Comparison of ENCODE assay signal across 17 cellular contexts in genomic region chr6:74573613-74574012, GRCh38.
DNase-seq lines count a peak whose midpoint lies in the region; ATAC-seq, FAIRE-seq and TF ChIP-seq lines count a peak whose summit lies in the region.
"Had no signal": no experiment of that assay in that cellular context is flagged by ENCODE, and none has a peak within 500 bp of the region (broad histone marks: within the 10 kb centered on the region; RNA-seq: fewer than 3 reads in every experiment).

No MANE protein-coding gene starts in this region.

- WGBS in IMR-90 (ENCODE audit: extremely low coverage in 2 of 2, insufficient read length in 1 of 2), 2 experiments: no CpG with 5 or more reads among the region's 6 CpGs

- H3K9ac ChIP-seq in IMR-90 (ENCODE audit: low read depth, low read length): no peak overlapping the region
- no peak overlapping the region for H3K9ac ChIP-seq in astrocyte (ENCODE audit: low read length)

- H3K4me3 ChIP-seq in IMR-90 (ENCODE audit: insufficient read depth, low read depth, low read length): no peak overlapping the region
- H3K4me3 ChIP-seq in astrocyte (ENCODE audit: insufficient read depth, low read depth, low read length): no peak overlapping the region
- no peak overlapping the region for H3K4me3 ChIP-seq in tibial artery
- H3K4me3 ChIP-seq: GM12878 had no signal

- no peaks in the 10 kb centered on the region for H4K20me1 ChIP-seq in IMR-90 (ENCODE audit: insufficient read depth, low read length)
- no peaks in the 10 kb centered on the region for H4K20me1 ChIP-seq in astrocyte (ENCODE audit: insufficient read depth, low read length)

- no peaks in the 10 kb centered on the region for H3K36me3 Mint-ChIP-seq in astrocyte (ENCODE audit: low read depth, unreplicated experiment)
- no peaks in the 10 kb centered on the region for H3K36me3 Mint-ChIP-seq in T-cell
- no peaks in the 10 kb centered on the region for H3K36me3 Mint-ChIP-seq in activated CD4-positive, alpha-beta T cell treated with anti-CD3 and anti-CD28 coated beads, Interleukin-2, amount 10 ng/mL, durations not matched to agents 7 days and 5 days (ENCODE audit: low read depth)
- H3K36me3 Mint-ChIP-seq: CD4-positive, alpha-beta memory T cell had no signal

- no peak overlapping the region for H2BK5ac ChIP-seq in IMR-90 (ENCODE audit: low read depth, low read length, poor library complexity, severe bottlenecking)

- H4K5ac ChIP-seq in IMR-90 (ENCODE audit: low read depth, low read length): no peak overlapping the region

- no peak overlapping the region for H3K4me3 Mint-ChIP-seq in astrocyte (ENCODE audit: unreplicated experiment)
- H3K4me3 Mint-ChIP-seq in T-cell: no peak overlapping the region
- no peak overlapping the region for H3K4me3 Mint-ChIP-seq in activated CD4-positive, alpha-beta T cell treated with anti-CD3 and anti-CD28 coated beads, Interleukin-2, amount 10 ng/mL, durations not matched to agents 7 days and 5 days
- H3K4me3 Mint-ChIP-seq: CD4-positive, alpha-beta memory T cell; H9 had no signal

- H3K79me2 ChIP-seq in astrocyte (ENCODE audit: insufficient read depth, low read length): no peaks in the 10 kb centered on the region

- 0 out of 4 replicates have a peak, but pooled peaks cover 0 to 4% of the 10 kb centered on the region in 2 experiments for H3K79me1 ChIP-seq in IMR-90 (ENCODE audit: low read depth in 1 of 2, low read length in 2 of 2)

- DNase-seq in IMR-90: no peak
- no peak for DNase-seq in astrocyte (ENCODE audit: low read depth)
- DNase-seq in sciatic nerve (ENCODE audit: low spot score): no peak
- no peak for DNase-seq in tibial artery
- no peak for DNase-seq in T-cell
- DNase-seq in substantia nigra (lab: John Stamatoyannopoulos, UW): no peak
- no peak for DNase-seq in activated CD4-positive, alpha-beta T cell treated with anti-CD3 and anti-CD28 coated beads, Interleukin-2, amount 10 ng/mL, durations not matched to agents 7 days and 5 days
- DNase-seq: BE2C; CD4-positive, alpha-beta memory T cell; DMS79; GOT3; H9 had no signal

- H3K56ac ChIP-seq in IMR-90 (ENCODE audit: extremely low read depth, insufficient read depth, low read length): no peak overlapping the region

- H3K27ac Mint-ChIP-seq in astrocyte (ENCODE audit: unreplicated experiment) (no peak overlapping the region), T-cell (no peak overlapping the region)
- H3K27ac Mint-ChIP-seq in activated CD4-positive, alpha-beta T cell treated with anti-CD3 and anti-CD28 coated beads, Interleukin-2, amount 10 ng/mL, durations not matched to agents 7 days and 5 days: no peak overlapping the region
- H3K27ac Mint-ChIP-seq: CD4-positive, alpha-beta memory T cell; H9 had no signal

- no peak overlapping the region for H3K23ac ChIP-seq in IMR-90 (ENCODE audit: low read depth, low read length)

- H3K9me1 ChIP-seq in IMR-90 (ENCODE audit: insufficient read depth, low read length): peaks cover 4% of the 10 kb centered on the region

- TF ChIP-seq RAD21 in IMR-90 (IDR thresholded peaks at IDR 0.05; ENCODE audit: low read length): no peak

- no peak overlapping the region for H2AK9ac ChIP-seq in IMR-90 (replicated peaks; ENCODE audit: low read depth, low read length, poor library complexity)

- H2BK15ac ChIP-seq in IMR-90 (ENCODE audit: low read depth, low read length): no peak overlapping the region

- H3K18ac ChIP-seq in IMR-90 (ENCODE audit: low read depth, low read length): 0 out of 2 replicates have a peak overlapping the region, but pooled peaks have one; percentile 8

- H3K9me3 Mint-ChIP-seq in astrocyte (ENCODE audit: unreplicated experiment) (no peaks in the 10 kb centered on the region), T-cell (no peaks in the 10 kb centered on the region)
- H3K9me3 Mint-ChIP-seq in activated CD4-positive, alpha-beta T cell treated with anti-CD3 and anti-CD28 coated beads, Interleukin-2, amount 10 ng/mL, durations not matched to agents 7 days and 5 days: no peaks in the 10 kb centered on the region
- H3K9me3 Mint-ChIP-seq: CD4-positive, alpha-beta memory T cell; H9 had no signal

- no peak overlapping the region for H3K4me2 ChIP-seq in IMR-90 (ENCODE audit: low read depth, low read length)
- H3K4me2 ChIP-seq in astrocyte (ENCODE audit: low read length): no peak overlapping the region

- TF ChIP-seq CTCF in IMR-90 (conservative IDR thresholded peaks at IDR 0.05; ENCODE audit: low read depth, low read length) (no peak), astrocyte (IDR thresholded peaks at IDR 0.05; ENCODE audit: insufficient read depth, low read depth, low read length) (no peak), tibial artery (IDR thresholded peaks at IDR 0.05) (no peak)

- no peak for ATAC-seq in IMR-90 (ENCODE audit: low read depth)
- peak; percentile 71 for ATAC-seq in sciatic nerve
- no peak for ATAC-seq in T-cell (replicated peaks in 1 of 4)
- ATAC-seq: GM12878 had no signal

- in situ Hi-C loops in IMR-90 (cut with MboI; ENCODE audit: low sequenced_read_pairs): no loop called here

- H3K4ac ChIP-seq in IMR-90 (ENCODE audit: low read depth, low read length): no peak overlapping the region

- no peak overlapping the region for H4K8ac ChIP-seq in IMR-90 (ENCODE audit: low read depth in 2 of 2, low read length in 2 of 2)

- H2AFZ ChIP-seq in IMR-90 (replicated peaks; ENCODE audit: low read length, poor library complexity) (no peak overlapping the region), astrocyte (ENCODE audit: low read depth, low read length) (no peak overlapping the region)

- no peak overlapping the region for H4K91ac ChIP-seq in IMR-90 (ENCODE audit: insufficient read depth, low read depth, low read length)

- no peaks in the 10 kb centered on the region for H3K36me3 ChIP-seq in IMR-90 (ENCODE audit: control insufficient read depth, insufficient read depth, low read length)
- no peaks in the 10 kb centered on the region for H3K36me3 ChIP-seq in astrocyte (ENCODE audit: insufficient read depth, low read length)
- H3K36me3 ChIP-seq in tibial artery: no peaks in the 10 kb centered on the region
- H3K36me3 ChIP-seq: BE2C had no signal

- H3K4me1 Mint-ChIP-seq in astrocyte (ENCODE audit: low read depth, unreplicated experiment): peaks cover 29% of the 10 kb centered on the region
- H3K4me1 Mint-ChIP-seq in T-cell: no peaks in the 10 kb centered on the region
- H3K4me1 Mint-ChIP-seq in activated CD4-positive, alpha-beta T cell treated with anti-CD3 and anti-CD28 coated beads, Interleukin-2, amount 10 ng/mL, durations not matched to agents 7 days and 5 days: no peaks in the 10 kb centered on the region
- H3K4me1 Mint-ChIP-seq: CD4-positive, alpha-beta memory T cell; H9 had no signal

- H3K14ac ChIP-seq in IMR-90 (replicated peaks; ENCODE audit: low read depth, low read length): 0 out of 2 replicates have a peak overlapping the region, but pooled peaks have one; percentile 44

- dilution Hi-C loops in IMR-90 (cut with HindIII; ENCODE audit: low sequenced_read_pairs, unreplicated experiment): no loop called here

- H3K27ac ChIP-seq in IMR-90 (ENCODE audit: insufficient read depth, low read length): no peak overlapping the region
- no peak overlapping the region for H3K27ac ChIP-seq in astrocyte (ENCODE audit: low read depth, low read length)
- H3K27ac ChIP-seq in tibial artery: peak overlapping the region; percentile 14 to 15
- no peak overlapping the region for H3K27ac ChIP-seq in substantia nigra (ENCODE audit: low read depth, low read length, poor library complexity, severe bottlenecking)
- H3K27ac ChIP-seq: C4-2B had no signal

- no peak for TF ChIP-seq POLR2A in IMR-90 (IDR thresholded peaks at IDR 0.05; ENCODE audit: low read depth, low read length)

- H2BK20ac ChIP-seq in IMR-90 (ENCODE audit: low read depth, low read length): no peak overlapping the region

- H3K4me1 ChIP-seq in IMR-90 (ENCODE audit: control insufficient read depth, insufficient read depth, low read length): peaks cover 7% of the 10 kb centered on the region
- peaks cover 11% of the 10 kb centered on the region for H3K4me1 ChIP-seq in astrocyte (ENCODE audit: insufficient read depth, low read length)
- H3K4me1 ChIP-seq in tibial artery: peaks cover 0 to 25% (median 2%) of the 10 kb centered on the region in 4 donors
- H3K4me1 ChIP-seq: BE2C had no signal

- H3K27me3 ChIP-seq in IMR-90 (ENCODE audit: control insufficient read depth, insufficient read depth, low read length): no peaks in the 10 kb centered on the region
- no peaks in the 10 kb centered on the region for H3K27me3 ChIP-seq in astrocyte (ENCODE audit: insufficient read depth, low read length)
- H3K27me3 ChIP-seq in tibial artery: no peaks in the 10 kb centered on the region
- H3K27me3 ChIP-seq: BE2C had no signal

- H2BK120ac ChIP-seq in IMR-90 (ENCODE audit: low read depth, low read length): no peak overlapping the region; the same call in 1 of the 2 replicates

- no TSS peak for BruUV-seq in IMR-90 (replicated peaks; lab: Mats Ljungman, UMichigan)

- H3K9me3 ChIP-seq in IMR-90 (ENCODE audit: control insufficient read depth, insufficient read depth, low read length) (no peaks in the 10 kb centered on the region), astrocyte (ENCODE audit: insufficient read depth, low read depth, low read length) (no peaks in the 10 kb centered on the region), tibial artery (no peaks in the 10 kb centered on the region)
- H3K9me3 ChIP-seq: BE2C had no signal

- POLR2A ChIA-PET in IMR-90 (lab: Charles Lee; ENCODE audit: unreplicated experiment) (no interaction called here), T-cell (lab: Charles Lee) (interaction anchor here in 1 of 2 donors (0.6 kb wide), 1 partner anchor 636 kb away, joined by 3 read pairs; no protein-coding TSS in a partner anchor)
- POLR2A ChIA-PET in activated CD4-positive, alpha-beta T cell treated with anti-CD3 and anti-CD28 coated beads, Interleukin-2, amount 10 ng/mL, durations not matched to agents 7 days and 5 days (lab: Charles Lee): no interaction called here

- intact Hi-C loops in IMR-90 (cut with micrococcal nuclease): loop anchor here (2.0 to 10.0 kb wide), 2 partner anchors 165 to 489 kb away; no protein-coding TSS in a partner anchor
- intact Hi-C loops in sciatic nerve (cut with DNase I): no loop called here
- intact Hi-C loops in tibial artery (cut with DNase I; ENCODE audit: low total_unique reads): no loop called here

- CTCF ChIA-PET in IMR-90 (lab: Yijun Ruan, JAX): no interaction called here
- CTCF ChIA-PET in T-cell (lab: Charles Lee): interaction anchor here in 1 of 2 donors (0.5 kb wide), 1 partner anchor 969 kb away, joined by 3 read pairs; no protein-coding TSS in a partner anchor
- CTCF ChIA-PET in activated CD4-positive, alpha-beta T cell treated with anti-CD3 and anti-CD28 coated beads, Interleukin-2, amount 10 ng/mL, durations not matched to agents 7 days and 5 days (lab: Charles Lee): no interaction called here

- peak; percentile 5 for FAIRE-seq in astrocyte (lab: Jason Lieb, UNC)
- FAIRE-seq: A204.1, GM12878, GM18507, HTR-8/SVneo had no signal

- H3K27me3 Mint-ChIP-seq in astrocyte (ENCODE audit: low read depth, unreplicated experiment): no peaks in the 10 kb centered on the region
- no peaks in the 10 kb centered on the region for H3K27me3 Mint-ChIP-seq in T-cell
- H3K27me3 Mint-ChIP-seq in activated CD4-positive, alpha-beta T cell treated with anti-CD3 and anti-CD28 coated beads, Interleukin-2, amount 10 ng/mL, durations not matched to agents 7 days and 5 days: no peaks in the 10 kb centered on the region
- H3K27me3 Mint-ChIP-seq: CD4-positive, alpha-beta memory T cell had no signal

- H2AK5ac ChIP-seq in IMR-90 (ENCODE audit: low read depth, low read length): no peak overlapping the region

TF ChIP-seq in IMR-90, 13 proteins besides CTCF, POLR2A, EP300 and RAD21 (continues in another document):
- no peak for TF ChIP-seq SMC3 (IDR thresholded peaks at IDR 0.05; ENCODE audit: low read depth, low read length)

Comparison
In these comparisons a context has a peak if more than half of its experiments do, and no peak if none do; other contexts are left out.
1. H3K27ac ChIP-seq: peak in tibial artery (2 of 2); none in IMR-90 (single experiment), astrocyte (single experiment) and substantia nigra (single experiment).